Comparison of ENCODE assay signal across 27 cellular contexts in the genomic region with DNA sequence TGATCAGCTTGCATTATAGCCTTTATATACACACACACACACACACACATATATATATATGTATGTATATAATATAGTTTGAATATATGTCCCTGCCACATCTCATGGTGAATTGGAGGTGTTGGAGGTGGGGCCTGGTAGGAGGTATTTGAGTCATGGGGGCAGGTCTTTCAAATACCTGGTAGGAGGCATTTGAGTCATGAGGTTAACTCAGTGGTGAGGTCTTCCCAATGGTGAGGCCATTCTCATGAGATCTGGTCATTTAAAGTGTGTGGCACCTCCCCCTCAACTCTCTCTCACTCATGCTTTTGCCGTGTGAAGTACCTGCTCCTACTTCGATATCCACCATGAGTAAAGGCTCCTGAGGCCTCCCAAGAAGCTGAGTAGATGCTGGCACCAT.
"Had no signal": no experiment of that assay in that cellular context is flagged by ENCODE, and none has a peak within 500 bp of the region (broad histone marks: within the 10 kb centered on the region; RNA-seq: fewer than 3 reads in every experiment).

No MANE protein-coding gene starts in this region.

- ATAC-seq: effector memory CD8-positive, alpha-beta T cell; esophagus mucosa; gastrocnemius medialis; left cardiac atrium; left lung; left ventricle myocardium superior; lower lobe of right lung; mucosa of descending colon had no signal

- H3K4me3 Mint-ChIP-seq: dendritic cell treated with granulocyte-macrophage colony-stimulating factor and Interleukin-4, amounts not matched to agents 40 ng/mL and 50 ng/mL, for 4 days; effector memory CD8-positive, alpha-beta T cell; endodermal cell; immature natural killer cell; mesothelial cell of epicardium; naive B cell had no signal

- H3K4me1 Mint-ChIP-seq: immature natural killer cell, mesothelial cell of epicardium had no signal

- H3K27me3 Mint-ChIP-seq: dendritic cell treated with granulocyte-macrophage colony-stimulating factor and Interleukin-4, amounts not matched to agents 40 ng/mL and 50 ng/mL, for 4 days had no signal

- DNase-seq: colonic mucosa; cortex of kidney; effector CD8-positive, alpha-beta T cell; effector memory CD8-positive, alpha-beta T cell; endodermal cell; erythroblast; esophagus squamous epithelium; foreskin fibroblast; foreskin melanocyte; gastrocnemius medialis; glutamatergic neuron; head of caudate nucleus; hypothalamus; immature natural killer cell; islet precursor cell; kidney; kidney glomerular epithelial cell; left cardiac atrium; left lung; left ventricle myocardium superior; lower lobe of right lung; mesenchymal stem cell; mucosa of descending colon; naive B cell had no signal

- H3K36me3 Mint-ChIP-seq: immature natural killer cell, mesothelial cell of epicardium, naive B cell had no signal

- H3K27ac Mint-ChIP-seq: dendritic cell treated with granulocyte-macrophage colony-stimulating factor and Interleukin-4, amounts not matched to agents 40 ng/mL and 50 ng/mL, for 4 days; effector memory CD8-positive, alpha-beta T cell; endodermal cell; immature natural killer cell; mesothelial cell of epicardium had no signal

- H3K9me3 Mint-ChIP-seq: dendritic cell treated with granulocyte-macrophage colony-stimulating factor and Interleukin-4, amounts not matched to agents 40 ng/mL and 50 ng/mL, for 4 days; effector memory CD8-positive, alpha-beta T cell; endodermal cell had no signal
